In the genomic region with DNA sequence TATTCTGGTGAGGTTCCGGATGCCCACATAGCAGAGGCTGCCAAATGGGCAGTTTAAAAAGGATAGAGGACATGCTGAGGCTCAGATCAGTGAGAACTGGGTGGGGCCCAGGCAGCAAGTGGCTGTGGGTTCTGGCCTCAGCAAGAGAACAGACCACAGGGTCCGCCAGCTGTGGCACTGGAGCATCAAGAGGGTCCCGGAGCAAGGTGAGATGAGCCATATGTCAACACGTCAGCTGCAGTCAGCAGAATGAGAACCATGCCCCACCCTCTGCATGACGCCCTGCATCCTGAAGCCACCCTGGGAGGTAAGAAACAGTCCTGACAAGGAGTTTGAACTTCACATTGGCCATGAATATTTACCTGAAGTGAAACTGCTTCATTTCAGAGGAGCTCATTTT, we compare ENCODE assay signal across 26 cellular contexts. TPM values are rescaled to one million over a fixed set of nuclear protein-coding genes. Genes with fewer than 3 reads are reported as not detected.
DNase-seq lines count a peak whose midpoint lies in the region; ATAC-seq, FAIRE-seq and TF ChIP-seq lines count a peak whose summit lies in the region.
"Had no signal": no experiment of that assay in that cellular context is flagged by ENCODE, and none has a peak within 500 bp of the region (broad histone marks: within the 10 kb centered on the region; RNA-seq: fewer than 3 reads in every experiment).

No MANE protein-coding gene starts in this region.

- peaks cover 11% of the 10 kb centered on the region for H3K27me3 Mint-ChIP-seq in T-helper 1 cell treated with Interleukin-12 subunit alpha and Interleukin-12 subunit beta and Interleukin-4 antibody, amounts not matched to agents 30 μg/mL and 1 μg/mL, for 36 hours (ENCODE audit: low read depth)
- H3K27me3 Mint-ChIP-seq in activated CD4-positive, alpha-beta memory T cell treated with anti-CD3 and anti-CD28 coated beads, Interleukin-2, amount 10 ng/mL, durations not matched to agents 7 days and 5 days = no peaks in the 10 kb centered on the region
- H3K27me3 Mint-ChIP-seq: stimulated activated memory B cell treated with anti-CD40 and anti-IgM and Interleukin-4, amounts not matched to agents 10 μg/mL and 1 μg/mL and 100 μg/mL, for 72 hours had no signal

- CTCF ChIA-PET in activated CD4-positive, alpha-beta memory T cell treated with anti-CD3 and anti-CD28 coated beads, Interleukin-2, amount 10 ng/mL, durations not matched to agents 7 days and 5 days (lab: Charles Lee) = interaction anchor here (0.9 to 1.9 kb wide), 5 partner anchors 14 to 92 kb away, joined by 3 to 8 read pairs (median 4); a partner anchor contains a TSS

- ATAC-seq in foreskin keratinocyte = peak; percentile 68
- no peak for ATAC-seq in HG02642 (IDR thresholded peaks at IDR 0.05; ENCODE audit: poor library complexity, unreplicated experiment)
- ATAC-seq: gastroesophageal sphincter; lower lobe of right lung; stimulated activated memory B cell treated with anti-CD40 and anti-IgM and Interleukin-4, amounts not matched to agents 10 μg/mL and 1 μg/mL and 100 μg/mL, for 72 hours had no signal

- H3K27ac ChIP-seq in foreskin keratinocyte (peak overlapping the region; percentile 40), small intestine (ENCODE audit: low read depth in 1 of 2, low read length in 1 of 2) (peak overlapping the region; percentile 53 to 70)
- H3K27ac ChIP-seq: BLaER1, gastroesophageal sphincter, upper lobe of left lung had no signal

- H3K36me3 ChIP-seq in small intestine (ENCODE audit: control insufficient read depth in 2 of 2, insufficient read depth in 2 of 2, low read length in 2 of 2) = no peaks in the 10 kb centered on the region
- H3K36me3 ChIP-seq: BLaER1, brain microvascular endothelial cell, gastroesophageal sphincter, lower lobe of right lung, upper lobe of left lung had no signal

- H3K4me3 Mint-ChIP-seq in T-helper 1 cell treated with Interleukin-12 subunit alpha and Interleukin-12 subunit beta and Interleukin-4 antibody, amounts not matched to agents 30 μg/mL and 1 μg/mL, for 36 hours = peak overlapping the region; percentile 14
- H3K4me3 Mint-ChIP-seq in activated CD4-positive, alpha-beta memory T cell treated with anti-CD3 and anti-CD28 coated beads, Interleukin-2, amount 10 ng/mL, durations not matched to agents 7 days and 5 days = peak overlapping the region; percentile 47
- H3K4me3 Mint-ChIP-seq: stimulated activated memory B cell treated with anti-CD40 and anti-IgM and Interleukin-4, amounts not matched to agents 10 μg/mL and 1 μg/mL and 100 μg/mL, for 72 hours had no signal

- no peaks in the 10 kb centered on the region for H3K9me3 Mint-ChIP-seq in T-helper 1 cell treated with Interleukin-12 subunit alpha and Interleukin-12 subunit beta and Interleukin-4 antibody, amounts not matched to agents 30 μg/mL and 1 μg/mL, for 36 hours
- H3K9me3 Mint-ChIP-seq in activated CD4-positive, alpha-beta memory T cell treated with anti-CD3 and anti-CD28 coated beads, Interleukin-2, amount 10 ng/mL, durations not matched to agents 7 days and 5 days = no peaks in the 10 kb centered on the region
- H3K9me3 Mint-ChIP-seq: stimulated activated memory B cell treated with anti-CD40 and anti-IgM and Interleukin-4, amounts not matched to agents 10 μg/mL and 1 μg/mL and 100 μg/mL, for 72 hours had no signal

- H3K4me1 ChIP-seq in foreskin keratinocyte = peaks cover 27% of the 10 kb centered on the region
- H3K4me1 ChIP-seq in small intestine (ENCODE audit: control insufficient read depth in 2 of 2, insufficient read depth in 1 of 2, low read depth in 1 of 2, low read length in 1 of 2) = no peaks in the 10 kb centered on the region
- H3K4me1 ChIP-seq: gastroesophageal sphincter, lower lobe of right lung had no signal

- WGBS in small intestine, 3 donors = 66 to 74% (median 72%) methylated on average over 5 of the region's 5 CpGs

- FAIRE-seq in small intestine (lab: Jason Lieb, UNC) = no peak
- FAIRE-seq: GM18507, H1 had no signal

- DNase-seq in T-helper 1 cell = no peak
- DNase-seq in activated CD4-positive, alpha-beta memory T cell treated with anti-CD3 and anti-CD28 coated beads, Interleukin-2, amount 10 ng/mL, durations not matched to agents 7 days and 5 days = peak; percentile 45
- no peak for DNase-seq in foreskin keratinocyte
- DNase-seq in small intestine = no peak
- DNase-seq in GM13977 (ENCODE audit: low spot score) = no peak
- DNase-seq in NCI-H2029 (lab: John Stamatoyannopoulos, UW) = no peak
- DNase-seq: 8988T; activated naive CD4-positive, alpha-beta T cell treated with Interleukin-2 at 50 U/mL for 16 hours; KG1; lower lobe of right lung; NCI-H2029 treated with DMSO at 0.1 percent for 48 hours; NCI-H524 treated with DMSO at 0.1 percent for 48 hours; T1000 had no signal

- peaks cover 46% of the 10 kb centered on the region for H3K4me1 Mint-ChIP-seq in T-helper 1 cell treated with Interleukin-12 subunit alpha and Interleukin-12 subunit beta and Interleukin-4 antibody, amounts not matched to agents 30 μg/mL and 1 μg/mL, for 36 hours (ENCODE audit: low read depth)
- H3K4me1 Mint-ChIP-seq in activated CD4-positive, alpha-beta memory T cell treated with anti-CD3 and anti-CD28 coated beads, Interleukin-2, amount 10 ng/mL, durations not matched to agents 7 days and 5 days = peaks cover 66% of the 10 kb centered on the region
- H3K4me1 Mint-ChIP-seq: stimulated activated memory B cell treated with anti-CD40 and anti-IgM and Interleukin-4, amounts not matched to agents 10 μg/mL and 1 μg/mL and 100 μg/mL, for 72 hours had no signal

- in situ Hi-C loops in GM13977 (cut with MboI; ENCODE audit: low pct_unique_long_range_greater_than_20kb, low sequenced_read_pairs, unreplicated experiment) = no loop called here

- H3K36me3 Mint-ChIP-seq in T-helper 1 cell treated with Interleukin-12 subunit alpha and Interleukin-12 subunit beta and Interleukin-4 antibody, amounts not matched to agents 30 μg/mL and 1 μg/mL, for 36 hours (ENCODE audit: low read depth) = peaks cover 7% of the 10 kb centered on the region
- H3K36me3 Mint-ChIP-seq in activated CD4-positive, alpha-beta memory T cell treated with anti-CD3 and anti-CD28 coated beads, Interleukin-2, amount 10 ng/mL, durations not matched to agents 7 days and 5 days (ENCODE audit: low read depth) = peaks cover 6% of the 10 kb centered on the region
- H3K36me3 Mint-ChIP-seq: stimulated activated memory B cell treated with anti-CD40 and anti-IgM and Interleukin-4, amounts not matched to agents 10 μg/mL and 1 μg/mL and 100 μg/mL, for 72 hours had no signal

- H3K27me3 ChIP-seq in foreskin keratinocyte = no peaks in the 10 kb centered on the region
- H3K27me3 ChIP-seq in small intestine (ENCODE audit: control insufficient read depth in 2 of 2, insufficient read depth in 2 of 2, low read length in 2 of 2) = no peaks in the 10 kb centered on the region
- H3K27me3 ChIP-seq: BLaER1, brain microvascular endothelial cell, gastroesophageal sphincter, upper lobe of left lung had no signal

- H3K4me3 ChIP-seq in small intestine (ENCODE audit: low read depth in 1 of 2, low read length in 2 of 2) = no peak overlapping the region
- H3K4me3 ChIP-seq: BLaER1, gastroesophageal sphincter, lower lobe of right lung, upper lobe of left lung had no signal

- H3K27ac Mint-ChIP-seq in T-helper 1 cell treated with Interleukin-12 subunit alpha and Interleukin-12 subunit beta and Interleukin-4 antibody, amounts not matched to agents 30 μg/mL and 1 μg/mL, for 36 hours = no peak overlapping the region
- peak overlapping the region; percentile 85 for H3K27ac Mint-ChIP-seq in activated CD4-positive, alpha-beta memory T cell treated with anti-CD3 and anti-CD28 coated beads, Interleukin-2, amount 10 ng/mL, durations not matched to agents 7 days and 5 days
- H3K27ac Mint-ChIP-seq: progenitor cell of endocrine pancreas; stimulated activated memory B cell treated with anti-CD40 and anti-IgM and Interleukin-4, amounts not matched to agents 10 μg/mL and 1 μg/mL and 100 μg/mL, for 72 hours had no signal

- H3K9me3 ChIP-seq in small intestine (ENCODE audit: control insufficient read depth, low read depth) = no peaks in the 10 kb centered on the region
- H3K9me3 ChIP-seq: BLaER1, gastroesophageal sphincter, lower lobe of right lung, upper lobe of left lung had no signal

- POLR2A ChIA-PET in activated CD4-positive, alpha-beta memory T cell treated with anti-CD3 and anti-CD28 coated beads, Interleukin-2, amount 10 ng/mL, durations not matched to agents 7 days and 5 days (lab: Charles Lee) = interaction anchor here (1.0 to 5.3 kb wide), 6 partner anchors 10 to 46 kb away, joined by 4 to 79 read pairs (median 9); a partner anchor contains a TSS

- TF ChIP-seq CTCF in foreskin keratinocyte (conservative IDR thresholded peaks at IDR 0.05) (no peak), GM13977 (IDR thresholded peaks at IDR 0.05; ENCODE audit: extremely low read depth, insufficient read depth, missing control alignments) (no peak)

RNA-seq across cellular contexts. Expression of a gene that starts 20.1 kb away (rescaled TPM):
- total RNA-seq in activated CD4-positive, alpha-beta memory T cell treated with anti-CD3 and anti-CD28 coated beads, Interleukin-2, amount 10 ng/mL, durations not matched to agents 7 days and 5 days = 100 to 1,000 TPM; 482 to 491 TPM
- not detected in 2 replicates for total RNA-seq in foreskin keratinocyte
- 0.08 and 0.28 TPM in 2 replicates for polyA plus RNA-seq in foreskin keratinocyte
- polyA plus RNA-seq in small intestine = 10 to 100 TPM in 1 of 3 donors, 1 to 10 TPM in 2; 4.9 to 44.0 (median 7.7) TPM
- total RNA-seq: epithelial cell of proximal tubule, H1, progenitor cell of endocrine pancreas had no signal
- polyA plus RNA-seq: H1 had no signal

RNA-seq across cellular contexts. Expression of a gene that starts 30.3 kb away (rescaled TPM):
- total RNA-seq in activated CD4-positive, alpha-beta memory T cell treated with anti-CD3 and anti-CD28 coated beads, Interleukin-2, amount 10 ng/mL, durations not matched to agents 7 days and 5 days = 10 to 100 TPM; 14.4 to 16.9 TPM
- total RNA-seq in foreskin keratinocyte = 0.85 and 1.8 TPM in 2 replicates
- polyA plus RNA-seq in foreskin keratinocyte (2.0 and 2.1 TPM in 2 replicates), small intestine (1 to 10 TPM in 2 of 3 donors, not detected in 1; 1.9 to 4.5 TPM)
- total RNA-seq: lower lobe of right lung, upper lobe of left lung had no signal

RNA-seq across cellular contexts. Expression of a gene that starts 31.6 kb away (rescaled TPM):
- 1 to 10 TPM; 2.3 to 3.1 TPM for total RNA-seq in activated CD4-positive, alpha-beta memory T cell treated with anti-CD3 and anti-CD28 coated beads, Interleukin-2, amount 10 ng/mL, durations not matched to agents 7 days and 5 days
- not detected in 2 replicates for total RNA-seq in foreskin keratinocyte
- polyA plus RNA-seq in foreskin keratinocyte (not detected in 2 replicates), small intestine (not detected)
- total RNA-seq: dermis blood vessel endothelial cell, epithelial cell of proximal tubule, H1, progenitor cell of endocrine pancreas, SK-MEL-5 had no signal
- polyA plus RNA-seq: H1 had no signal

RNA-seq across cellular contexts. Expression of a gene that starts 43.2 kb away (rescaled TPM):
- total RNA-seq in activated CD4-positive, alpha-beta memory T cell treated with anti-CD3 and anti-CD28 coated beads, Interleukin-2, amount 10 ng/mL, durations not matched to agents 7 days and 5 days = not detected
- total RNA-seq in foreskin keratinocyte = not detected in 2 replicates
- polyA plus RNA-seq in foreskin keratinocyte (not detected in 2 replicates), small intestine (not detected)
- total RNA-seq: dermis blood vessel endothelial cell, epithelial cell of proximal tubule, gastroesophageal sphincter, H1, lower lobe of right lung, progenitor cell of endocrine pancreas, SK-MEL-5, upper lobe of left lung had no signal
- polyA plus RNA-seq: H1 had no signal

Comparison
In these comparisons a context has a peak if more than half of its experiments do, and no peak if none do; other contexts are left out.
1. RNA of a gene that starts 20.1 kb away (total RNA-seq): 482 to 491 TPM in activated CD4-positive, alpha-beta memory T cell treated with anti-CD3 and anti-CD28 coated beads, Interleukin-2, amount 10 ng/mL, durations not matched to agents 7 days and 5 days; not detected in foreskin keratinocyte; every median in the first group is over 100 times any median in the second.